29 cellular contexts compared by ENCODE assay signal in the genomic region with DNA sequence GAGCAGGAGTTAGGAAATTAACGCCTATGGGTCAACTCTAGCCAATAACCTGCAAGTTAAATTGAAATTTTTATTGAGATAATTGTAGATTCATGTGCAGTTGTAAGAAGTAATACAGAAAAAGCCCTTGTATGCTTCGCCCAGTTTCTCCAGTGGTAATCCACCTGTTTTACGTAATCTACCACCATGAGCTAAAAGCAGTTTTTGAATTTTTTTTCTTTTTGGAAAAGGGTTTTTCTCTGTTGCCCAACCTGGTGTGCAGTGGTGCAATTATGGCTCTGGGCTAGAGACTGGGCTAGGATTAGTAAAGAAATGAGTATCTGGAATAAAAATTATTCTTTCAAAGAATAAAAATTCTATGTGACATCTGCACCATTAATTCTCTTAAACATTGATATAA.
"Had no signal": no experiment of that assay in that cellular context is flagged by ENCODE, and none has a peak within 500 bp of the region (broad histone marks: within the 10 kb centered on the region; RNA-seq: fewer than 3 reads in every experiment).

No MANE protein-coding gene starts in this region.

- H3K27me3 ChIP-seq: stomach, suprapubic skin, testis, thyroid gland, tibial artery, tibial nerve, transverse colon, upper lobe of left lung, upper lobe of right lung, uterus, vagina had no signal

- H3K36me3 ChIP-seq: thyroid gland, tibial artery, transverse colon, upper lobe of left lung, upper lobe of right lung, uterus, vagina had no signal

- H3K36me3 Mint-ChIP-seq: stimulated activated effector memory CD8-positive, alpha-beta T cell treated with anti-CD3 and anti-CD28 coated beads, Interleukin-12 subunit alpha, Interleukin-12 subunit beta, amount 100 ng/mL, for 72 hours had no signal

- H3K4me1 Mint-ChIP-seq: stimulated activated effector memory CD8-positive, alpha-beta T cell treated with anti-CD3 and anti-CD28 coated beads, Interleukin-12 subunit alpha, Interleukin-12 subunit beta, amount 100 ng/mL, for 72 hours; stimulated activated memory B cell treated with anti-CD40 and anti-IgM and Interleukin-4, amounts not matched to agents 10 μg/mL and 1 μg/mL and 100 μg/mL, for 72 hours; stimulated activated naive B cell treated with anti-CD40 and anti-IgM and Interleukin-4, amounts not matched to agents 10 μg/mL and 1 μg/mL and 100 μg/mL, for 72 hours; stimulated activated naive CD8-positive, alpha-beta T cell treated with anti-CD3 and anti-CD28 coated beads, Interleukin-15, amount 100 ng/mL, for 72 hours had no signal

- H3K4me3 ChIP-seq: stomach, suprapubic skin, testis, thoracic aorta, thyroid gland, tibial artery, tibial nerve, transverse colon, upper lobe of left lung, upper lobe of right lung, uterus, vagina had no signal

- H3K9me3 Mint-ChIP-seq: stimulated activated effector memory CD8-positive, alpha-beta T cell treated with anti-CD3 and anti-CD28 coated beads, Interleukin-12 subunit alpha, Interleukin-12 subunit beta, amount 100 ng/mL, for 72 hours; stimulated activated memory B cell treated with anti-CD40 and anti-IgM and Interleukin-4, amounts not matched to agents 10 μg/mL and 1 μg/mL and 100 μg/mL, for 72 hours; stimulated activated naive B cell treated with anti-CD40 and anti-IgM and Interleukin-4, amounts not matched to agents 10 μg/mL and 1 μg/mL and 100 μg/mL, for 72 hours; stimulated activated naive CD8-positive, alpha-beta T cell treated with anti-CD3 and anti-CD28 coated beads, Interleukin-15, amount 100 ng/mL, for 72 hours; stimulated activated naive CD8-positive, alpha-beta T cell treated with anti-CD3 and anti-CD28 coated beads, Interleukin-15, Interleukin-2, amounts not matched to agents 100 ng/mL and 50 ng/mL, for 24 hours; type B pancreatic cell had no signal

- H3K4me3 Mint-ChIP-seq: stimulated activated effector memory CD8-positive, alpha-beta T cell treated with anti-CD3 and anti-CD28 coated beads, Interleukin-12 subunit alpha, Interleukin-12 subunit beta, amount 100 ng/mL, for 72 hours; stimulated activated memory B cell treated with anti-CD40 and anti-IgM and Interleukin-4, amounts not matched to agents 10 μg/mL and 1 μg/mL and 100 μg/mL, for 72 hours; stimulated activated naive B cell treated with anti-CD40 and anti-IgM and Interleukin-4, amounts not matched to agents 10 μg/mL and 1 μg/mL and 100 μg/mL, for 72 hours; stimulated activated naive CD8-positive, alpha-beta T cell treated with anti-CD3 and anti-CD28 coated beads, Interleukin-15, amount 100 ng/mL, for 72 hours; stimulated activated naive CD8-positive, alpha-beta T cell treated with anti-CD3 and anti-CD28 coated beads, Interleukin-15, Interleukin-2, amounts not matched to agents 100 ng/mL and 50 ng/mL, for 24 hours; type B pancreatic cell had no signal

- H3K27ac ChIP-seq: stomach, suprapubic skin, testis, thoracic aorta, thyroid gland, tibial artery, tibial nerve, transverse colon, upper lobe of left lung, upper lobe of right lung, uterus, vagina had no signal

- FAIRE-seq: urothelium cell line had no signal

- H3K27me3 Mint-ChIP-seq: stimulated activated memory B cell treated with anti-CD40 and anti-IgM and Interleukin-4, amounts not matched to agents 10 μg/mL and 1 μg/mL and 100 μg/mL, for 72 hours; stimulated activated naive B cell treated with anti-CD40 and anti-IgM and Interleukin-4, amounts not matched to agents 10 μg/mL and 1 μg/mL and 100 μg/mL, for 72 hours; stimulated activated naive CD8-positive, alpha-beta T cell treated with anti-CD3 and anti-CD28 coated beads, Interleukin-15, amount 100 ng/mL, for 72 hours; stimulated activated naive CD8-positive, alpha-beta T cell treated with anti-CD3 and anti-CD28 coated beads, Interleukin-15, Interleukin-2, amounts not matched to agents 100 ng/mL and 50 ng/mL, for 24 hours; type B pancreatic cell had no signal

- H3K4me1 ChIP-seq: stomach, suprapubic skin, testis, thyroid gland, tibial artery, tibial nerve, transverse colon, upper lobe of left lung, upper lobe of right lung, uterus, vagina had no signal

- DNase-seq: stimulated activated CD4-positive, alpha-beta T cell treated with anti-CD3 and anti-CD28 coated beads, Interleukin-2, amount 100 ng/mL, for 24 hours; stimulated activated CD4-positive, alpha-beta T cell treated with anti-CD3 and anti-CD28 coated beads, Interleukin-2, amount 100 ng/mL, for 48 hours; stimulated activated CD4-positive, alpha-beta T cell treated with anti-CD3 and anti-CD28 coated beads, Interleukin-4, amount 100 ng/mL, for 1 hour; stimulated activated CD4-positive, alpha-beta T cell treated with anti-CD3 and anti-CD28 coated beads, Interleukin-4, amount 100 ng/mL, for 24 hours; stimulated activated CD4-positive, alpha-beta T cell treated with anti-CD3 and anti-CD28 coated beads, Interleukin-4, amount 100 ng/mL, for 4 hours; stimulated activated CD8-positive, alpha-beta memory T cell treated with anti-CD3 and anti-CD28 coated beads, Interleukin-4, amount 100 ng/mL, for 48 hours; stimulated activated naive B cell treated with anti-CD40 and anti-IgM and Interleukin-4, amounts not matched to agents 10 μg/mL and 1 μg/mL and 100 μg/mL, for 72 hours; stimulated activated naive CD4-positive, alpha-beta T cell; stimulated activated naive CD4-positive, alpha-beta T cell treated with Interleukin-2 at 50 U/mL for 16 hours; stimulated activated naive CD8-positive, alpha-beta T cell treated with anti-CD3 and anti-CD28 coated beads, Interleukin-15, amount 100 ng/mL, for 72 hours; stimulated activated naive CD8-positive, alpha-beta T cell treated with anti-CD3 and anti-CD28 coated beads, Interleukin-15, Interleukin-2, amounts not matched to agents 100 U/mL and 50 U/mL, for 24 hours; stomach; substantia nigra; testis; thyroid gland; tibial artery; transverse colon; upper lobe of left lung; upper lobe of right lung; uterus had no signal

- H3K27ac Mint-ChIP-seq: stimulated activated effector memory CD8-positive, alpha-beta T cell treated with anti-CD3 and anti-CD28 coated beads, Interleukin-12 subunit alpha, Interleukin-12 subunit beta, amount 100 ng/mL, for 72 hours; stimulated activated memory B cell treated with anti-CD40 and anti-IgM and Interleukin-4, amounts not matched to agents 10 μg/mL and 1 μg/mL and 100 μg/mL, for 72 hours; stimulated activated naive B cell treated with anti-CD40 and anti-IgM and Interleukin-4, amounts not matched to agents 10 μg/mL and 1 μg/mL and 100 μg/mL, for 72 hours; stimulated activated naive CD8-positive, alpha-beta T cell treated with anti-CD3 and anti-CD28 coated beads, Interleukin-15, amount 100 ng/mL, for 72 hours; stimulated activated naive CD8-positive, alpha-beta T cell treated with anti-CD3 and anti-CD28 coated beads, Interleukin-15, Interleukin-2, amounts not matched to agents 100 ng/mL and 50 ng/mL, for 24 hours; type B pancreatic cell had no signal

- H3K9me3 ChIP-seq: stomach, suprapubic skin, testis, thoracic aorta, thyroid gland, tibial artery, tibial nerve, transverse colon, upper lobe of left lung, upper lobe of right lung, uterus, vagina had no signal
